24 cellular contexts compared by ENCODE assay signal in genomic region chr7:40726559-40726958, GRCh38.
"Had no signal": no experiment of that assay in that cellular context is flagged by ENCODE, and none has a peak within 500 bp of the region (broad histone marks: within the 10 kb centered on the region; RNA-seq: fewer than 3 reads in every experiment).

No MANE protein-coding gene starts in this region.

- H3K9me3 ChIP-seq: adrenal gland, esophagus muscularis mucosa, right atrium auricular region, transverse colon had no signal

- H3K9me3 Mint-ChIP-seq: activated naive CD4-positive, alpha-beta T cell treated with anti-CD3 and anti-CD28 coated beads for 36 hours; activated naive CD8-positive, alpha-beta T cell treated with anti-CD3 and anti-CD28 coated beads for 36 hours; activated T-helper 1 cell treated with anti-CD3 and anti-CD28 coated beads, Interleukin-12 subunit alpha, Interleukin-12 subunit beta, Interleukin-2, Interleukin-4 antibody, amounts not matched to agents 30 ng/mL and 10 ng/mL and 1 ng/mL, durations not matched to agents 14 hours and 24 hours and 36 hours had no signal

- H3K27me3 Mint-ChIP-seq: activated naive CD8-positive, alpha-beta T cell treated with anti-CD3 and anti-CD28 coated beads for 36 hours; brain; natural killer cell treated with Interleukin-12 subunit alpha and Interleukin-12 subunit beta and Interleukin-15 and Interleukin-18, amount 100 ng/mL, for 72 hours had no signal

- ATAC-seq: natural killer cell treated with Interleukin-12 subunit alpha and Interleukin-12 subunit beta and Interleukin-15 and Interleukin-18, amount 100 ng/mL, for 72 hours had no signal

- H3K27ac Mint-ChIP-seq: activated naive CD4-positive, alpha-beta T cell treated with anti-CD3 and anti-CD28 coated beads for 36 hours; activated naive CD8-positive, alpha-beta T cell treated with anti-CD3 and anti-CD28 coated beads for 36 hours; activated T-helper 1 cell treated with anti-CD3 and anti-CD28 coated beads, Interleukin-12 subunit alpha, Interleukin-12 subunit beta, Interleukin-2, Interleukin-4 antibody, amounts not matched to agents 30 ng/mL and 10 ng/mL and 1 ng/mL, durations not matched to agents 14 hours and 24 hours and 36 hours; brain; natural killer cell treated with Interleukin-12 subunit alpha and Interleukin-12 subunit beta and Interleukin-15 and Interleukin-18, amount 100 ng/mL, for 72 hours; T-helper 2 cell treated with Interferon-gamma antibody and Interleukin-4, amounts not matched to agents 5 μg/mL and 100 μg/mL, for 36 hours had no signal

- H3K36me3 Mint-ChIP-seq: activated naive CD8-positive, alpha-beta T cell treated with anti-CD3 and anti-CD28 coated beads for 36 hours; brain had no signal

- H3K27ac ChIP-seq: adrenal gland, coronary artery, esophagus muscularis mucosa, left ventricle myocardium inferior, right atrium auricular region, transverse colon had no signal

- DNase-seq: activated CD4-positive, alpha-beta T cell treated with anti-CD3 and anti-CD28 coated beads for 4 hours; activated CD4-positive, alpha-beta T cell treated with anti-CD3 and anti-CD28 coated beads, Interleukin-2, amount 50 U/mL, for 4 hours; activated effector memory CD4-positive, alpha-beta T cell treated with anti-CD3 and anti-CD28 coated beads, Interleukin-2, amount 50 U/mL, for 16 hours; activated naive CD4-positive, alpha-beta T cell treated with anti-CD3 and anti-CD28 coated beads for 36 hours; activated naive CD8-positive, alpha-beta T cell treated with anti-CD3 and anti-CD28 coated beads for 36 hours; activated T-cell treated with anti-CD3 and anti-CD28 coated beads for 4 hours; adrenal gland; aorta; foreskin melanocyte; left ventricle myocardium inferior; mesendoderm; stimulated activated CD4-positive, alpha-beta T cell treated with anti-CD3 and anti-CD28 coated beads, Interleukin-15, amount 100 ng/mL, for 24 hours; stimulated activated CD4-positive, alpha-beta T cell treated with anti-CD3 and anti-CD28 coated beads, Interleukin-2, amount 100 ng/mL, for 24 hours; stimulated activated naive CD4-positive, alpha-beta T cell; T-helper 1 cell; transverse colon had no signal

- H3K4me3 Mint-ChIP-seq: activated naive CD4-positive, alpha-beta T cell treated with anti-CD3 and anti-CD28 coated beads for 36 hours; activated naive CD8-positive, alpha-beta T cell treated with anti-CD3 and anti-CD28 coated beads for 36 hours; activated T-helper 1 cell treated with anti-CD3 and anti-CD28 coated beads, Interleukin-12 subunit alpha, Interleukin-12 subunit beta, Interleukin-2, Interleukin-4 antibody, amounts not matched to agents 30 ng/mL and 10 ng/mL and 1 ng/mL, durations not matched to agents 14 hours and 24 hours and 36 hours; brain; natural killer cell treated with Interleukin-12 subunit alpha and Interleukin-12 subunit beta and Interleukin-15 and Interleukin-18, amount 100 ng/mL, for 72 hours; T-helper 2 cell treated with Interferon-gamma antibody and Interleukin-4, amounts not matched to agents 5 μg/mL and 100 μg/mL, for 36 hours had no signal

- H3K27me3 ChIP-seq: adrenal gland, esophagus muscularis mucosa, right atrium auricular region, transverse colon had no signal

- H3K4me1 ChIP-seq: esophagus muscularis mucosa, right atrium auricular region, transverse colon had no signal

- H3K36me3 ChIP-seq: adrenal gland, esophagus muscularis mucosa, left ventricle myocardium inferior, right atrium auricular region, transverse colon had no signal

- H3K4me3 ChIP-seq: adrenal gland, coronary artery, esophagus muscularis mucosa, left ventricle myocardium inferior, lung, right atrium auricular region, transverse colon had no signal

- H3K4me1 Mint-ChIP-seq: activated naive CD8-positive, alpha-beta T cell treated with anti-CD3 and anti-CD28 coated beads for 36 hours had no signal
